ENCODE assay signal across 1 cellular context in the genomic region with DNA sequence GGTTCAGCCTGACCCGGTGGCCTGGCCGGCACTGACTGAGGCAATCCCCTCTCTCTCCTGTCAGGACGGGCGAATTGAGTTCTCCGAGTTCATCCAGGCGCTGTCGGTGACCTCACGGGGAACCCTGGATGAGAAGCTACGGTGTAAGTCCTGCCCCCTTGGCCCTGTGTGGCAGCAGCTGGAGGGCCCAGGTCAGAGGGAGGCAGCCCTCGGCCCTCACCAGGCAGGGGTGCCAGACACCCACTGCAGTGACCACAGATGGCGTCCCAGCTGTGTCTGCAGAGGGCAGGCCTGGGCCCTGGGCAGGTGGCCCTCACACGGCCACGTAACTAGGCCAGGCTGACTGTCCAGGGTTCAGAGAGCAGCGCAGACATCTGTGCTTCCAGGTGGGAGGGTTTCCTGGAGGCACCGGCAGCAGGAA.
TF ChIP-seq lines count a peak whose summit lies in the region.

No MANE protein-coding gene starts in this region.

TF ChIP-seq in GM23338, 12 proteins besides CTCF, POLR2A, EP300 and RAD21 (continued from another document):
- TF ChIP-seq ETS1 (IDR thresholded peaks at IDR 0.05) (no peak), POLR2AphosphoS5 (IDR thresholded peaks at IDR 0.05; ENCODE audit: low read depth) (no peak)
